1 cellular context compared by ENCODE assay signal in the genomic region with DNA sequence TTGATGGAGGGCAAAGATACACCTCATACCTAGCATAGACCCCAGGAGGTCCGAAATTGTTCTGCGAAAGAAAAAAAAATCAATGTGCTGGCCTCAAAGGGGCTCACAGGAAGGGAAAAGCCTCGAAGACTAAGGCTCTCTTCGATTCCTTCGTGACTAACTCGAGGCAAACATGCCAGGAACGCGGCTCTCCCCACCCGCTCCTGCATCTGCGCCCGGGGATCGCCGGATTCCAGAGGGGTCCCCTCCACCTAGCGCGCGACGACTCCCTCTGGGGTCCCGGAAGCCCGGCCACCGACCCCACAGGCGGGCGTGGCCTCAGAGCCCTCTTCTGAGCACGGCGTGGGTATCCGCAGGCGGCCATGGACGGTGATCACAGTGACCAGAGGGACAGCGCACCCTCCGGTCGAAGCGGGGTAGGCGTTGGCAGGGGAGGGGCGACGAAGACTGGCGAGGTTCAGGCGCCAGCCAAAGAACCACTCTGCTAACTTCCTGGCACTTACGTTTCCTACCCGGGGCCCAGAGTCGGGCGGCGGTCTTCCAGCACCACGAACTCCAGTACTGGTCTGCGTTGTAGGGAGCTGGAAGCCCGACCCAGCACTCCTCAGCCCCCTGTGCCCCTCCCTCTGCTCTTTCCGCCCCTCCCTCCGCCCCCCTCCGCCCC.
TF ChIP-seq lines count a peak whose summit lies in the region.

No MANE protein-coding gene starts in this region.

TF ChIP-seq in K562, 482 proteins besides CTCF, POLR2A, EP300 and RAD21 (continued from another document and continues in another):
- TF ChIP-seq POLR2AphosphoS5 (IDR thresholded peaks at IDR 0.05; ENCODE audit: control insufficient read depth, insufficient read depth, low read depth, low read length) (peak; percentile 43; the same call in 1 of the 2 replicates), BRD9 (IDR thresholded peaks at IDR 0.05; ENCODE audit: low read depth, partially characterized antibody) (peak; percentile 64), MCM3 (IDR thresholded peaks at IDR 0.05) (no peak), ZNF696 (CRISPR knock-in tag; conservative IDR thresholded peaks at IDR 0.05) (no peak), GABPB2 (CRISPR knock-in tag; conservative IDR thresholded peaks at IDR 0.05) (no peak), PRPF4 (IDR thresholded peaks at IDR 0.05; ENCODE audit: insufficient read depth, low read depth, low read length, poor library complexity, severe bottlenecking) (no peak), ZKSCAN3 (CRISPR knock-in tag; IDR thresholded peaks at IDR 0.05) (no peak), ERF (CRISPR knock-in tag; IDR thresholded peaks at IDR 0.05) (no peak), E4F1 (CRISPR knock-in tag; IDR thresholded peaks at IDR 0.05; ENCODE audit: borderline replicate concordance) (no peak), DACH1 (IDR thresholded peaks at IDR 0.05; ENCODE audit: partially characterized antibody) (no peak), CEBPG (CRISPR knock-in tag; IDR thresholded peaks at IDR 0.05) (no peak), CEBPG (tag; conservative IDR thresholded peaks at IDR 0.05 in 1 of 2, IDR thresholded peaks at IDR 0.05 in 1 of 2) (no peak), TRIM24 (IDR thresholded peaks at IDR 0.05) (no peak), ZNF175 (CRISPR knock-in tag; IDR thresholded peaks at IDR 0.05; ENCODE audit: low read depth) (no peak), ZNF239 (CRISPR knock-in tag; IDR thresholded peaks at IDR 0.05) (no peak), OTX1 (CRISPR knock-in tag; IDR thresholded peaks at IDR 0.05) (0 out of 2 replicates have a peak, but pooled peaks have one; percentile 25), TCF7L2 (IDR thresholded peaks at IDR 0.05; ENCODE audit: low read depth, low read length) (no peak), TFE3 (CRISPR knock-in tag; IDR thresholded peaks at IDR 0.05) (no peak), RBM39 (optimal IDR thresholded peaks at IDR 0.05; ENCODE audit: low read depth, low read length) (no peak), TAL1 (IDR thresholded peaks at IDR 0.05) (no peak), NR4A1 (CRISPR knock-in tag; IDR thresholded peaks at IDR 0.05) (0 out of 2 replicates have a peak, but pooled peaks have one; percentile 44), NR4A1 (tag; IDR thresholded peaks at IDR 0.05) (0 out of 2 replicates have a peak, but pooled peaks have one; percentile 43), SLC30A9 (CRISPR knock-in tag; IDR thresholded peaks at IDR 0.05) (no peak), NRF1 (conservative IDR thresholded peaks at IDR 0.05 in 1 of 2, IDR thresholded peaks at IDR 0.05 in 1 of 2) (0 out of 4 replicates have a peak, but pooled peaks of 1 of the 2 experiments have one; percentile 53), ZNF75A (CRISPR knock-in tag; IDR thresholded peaks at IDR 0.05) (no peak), WHSC1 (IDR thresholded peaks at IDR 0.05; ENCODE audit: low read length) (no peak), ZNF57 (CRISPR knock-in tag; IDR thresholded peaks at IDR 0.05) (0 out of 2 replicates have a peak, but pooled peaks have one; percentile 8), NUFIP1 (IDR thresholded peaks at IDR 0.05; ENCODE audit: partially characterized antibody) (no peak), PTBP1 (IDR thresholded peaks at IDR 0.05; ENCODE audit: low read depth, low read length) (no peak), TOE1 (IDR thresholded peaks at IDR 0.05; ENCODE audit: borderline replicate concordance) (peak; percentile 25; the same call in 1 of the 2 replicates), TOE1 (CRISPR knock-in tag; IDR thresholded peaks at IDR 0.05; ENCODE audit: borderline replicate concordance, low read depth) (no peak), PRMT5 (CRISPR knock-in tag; IDR thresholded peaks at IDR 0.05) (no peak), POLR2H (tag; IDR thresholded peaks at IDR 0.05; ENCODE audit: low read depth) (peak; percentile 81), RBFOX2 (IDR thresholded peaks at IDR 0.05; ENCODE audit: low read depth, low read length) (peak; percentile 84), ZNF830 (CRISPR knock-in tag; IDR thresholded peaks at IDR 0.05) (no peak), ZNF143 (CRISPR knock-in tag; IDR thresholded peaks at IDR 0.05) (no peak), ZBTB2 (IDR thresholded peaks at IDR 0.05) (peak; percentile 78; the same call in 1 of the 2 replicates), FOXA1 (IDR thresholded peaks at IDR 0.05; ENCODE audit: borderline replicate concordance) (no peak), MYC (IDR thresholded peaks at IDR 0.05; ENCODE audit: low read depth, low read length) (peak; percentile 76), MYC (CRISPR knock-in tag; IDR thresholded peaks at IDR 0.05; ENCODE audit: borderline replicate concordance, low read depth) (peak; percentile 34; the same call in 1 of the 2 replicates), TEAD4 (IDR thresholded peaks at IDR 0.05; ENCODE audit: low read length) (no peak), TEAD4 (CRISPR knock-in tag; IDR thresholded peaks at IDR 0.05; ENCODE audit: borderline replicate concordance) (no peak), STAG1 (CRISPR knock-in tag; IDR thresholded peaks at IDR 0.05; ENCODE audit: borderline replicate concordance) (no peak)
- TF ChIP-seq, protein P1, sequence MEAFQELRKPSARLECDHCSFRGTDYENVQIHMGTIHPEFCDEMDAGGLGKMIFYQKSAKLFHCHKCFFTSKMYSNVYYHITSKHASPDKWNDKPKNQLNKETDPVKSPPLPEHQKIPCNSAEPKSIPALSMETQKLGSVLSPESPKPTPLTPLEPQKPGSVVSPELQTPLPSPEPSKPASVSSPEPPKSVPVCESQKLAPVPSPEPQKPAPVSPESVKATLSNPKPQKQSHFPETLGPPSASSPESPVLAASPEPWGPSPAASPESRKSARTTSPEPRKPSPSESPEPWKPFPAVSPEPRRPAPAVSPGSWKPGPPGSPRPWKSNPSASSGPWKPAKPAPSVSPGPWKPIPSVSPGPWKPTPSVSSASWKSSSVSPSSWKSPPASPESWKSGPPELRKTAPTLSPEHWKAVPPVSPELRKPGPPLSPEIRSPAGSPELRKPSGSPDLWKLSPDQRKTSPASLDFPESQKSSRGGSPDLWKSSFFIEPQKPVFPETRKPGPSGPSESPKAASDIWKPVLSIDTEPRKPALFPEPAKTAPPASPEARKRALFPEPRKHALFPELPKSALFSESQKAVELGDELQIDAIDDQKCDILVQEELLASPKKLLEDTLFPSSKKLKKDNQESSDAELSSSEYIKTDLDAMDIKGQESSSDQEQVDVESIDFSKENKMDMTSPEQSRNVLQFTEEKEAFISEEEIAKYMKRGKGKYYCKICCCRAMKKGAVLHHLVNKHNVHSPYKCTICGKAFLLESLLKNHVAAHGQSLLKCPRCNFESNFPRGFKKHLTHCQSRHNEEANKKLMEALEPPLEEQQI (IDR thresholded peaks at IDR 0.05): no peak
- TF ChIP-seq, protein P2, sequence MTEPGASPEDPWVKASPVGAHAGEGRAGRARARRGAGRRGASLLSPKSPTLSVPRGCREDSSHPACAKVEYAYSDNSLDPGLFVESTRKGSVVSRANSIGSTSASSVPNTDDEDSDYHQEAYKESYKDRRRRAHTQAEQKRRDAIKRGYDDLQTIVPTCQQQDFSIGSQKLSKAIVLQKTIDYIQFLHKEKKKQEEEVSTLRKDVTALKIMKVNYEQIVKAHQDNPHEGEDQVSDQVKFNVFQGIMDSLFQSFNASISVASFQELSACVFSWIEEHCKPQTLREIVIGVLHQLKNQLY (CRISPR knock-in tag; conservative IDR thresholded peaks at IDR 0.05): no peak
- TF ChIP-seq, protein P3, sequence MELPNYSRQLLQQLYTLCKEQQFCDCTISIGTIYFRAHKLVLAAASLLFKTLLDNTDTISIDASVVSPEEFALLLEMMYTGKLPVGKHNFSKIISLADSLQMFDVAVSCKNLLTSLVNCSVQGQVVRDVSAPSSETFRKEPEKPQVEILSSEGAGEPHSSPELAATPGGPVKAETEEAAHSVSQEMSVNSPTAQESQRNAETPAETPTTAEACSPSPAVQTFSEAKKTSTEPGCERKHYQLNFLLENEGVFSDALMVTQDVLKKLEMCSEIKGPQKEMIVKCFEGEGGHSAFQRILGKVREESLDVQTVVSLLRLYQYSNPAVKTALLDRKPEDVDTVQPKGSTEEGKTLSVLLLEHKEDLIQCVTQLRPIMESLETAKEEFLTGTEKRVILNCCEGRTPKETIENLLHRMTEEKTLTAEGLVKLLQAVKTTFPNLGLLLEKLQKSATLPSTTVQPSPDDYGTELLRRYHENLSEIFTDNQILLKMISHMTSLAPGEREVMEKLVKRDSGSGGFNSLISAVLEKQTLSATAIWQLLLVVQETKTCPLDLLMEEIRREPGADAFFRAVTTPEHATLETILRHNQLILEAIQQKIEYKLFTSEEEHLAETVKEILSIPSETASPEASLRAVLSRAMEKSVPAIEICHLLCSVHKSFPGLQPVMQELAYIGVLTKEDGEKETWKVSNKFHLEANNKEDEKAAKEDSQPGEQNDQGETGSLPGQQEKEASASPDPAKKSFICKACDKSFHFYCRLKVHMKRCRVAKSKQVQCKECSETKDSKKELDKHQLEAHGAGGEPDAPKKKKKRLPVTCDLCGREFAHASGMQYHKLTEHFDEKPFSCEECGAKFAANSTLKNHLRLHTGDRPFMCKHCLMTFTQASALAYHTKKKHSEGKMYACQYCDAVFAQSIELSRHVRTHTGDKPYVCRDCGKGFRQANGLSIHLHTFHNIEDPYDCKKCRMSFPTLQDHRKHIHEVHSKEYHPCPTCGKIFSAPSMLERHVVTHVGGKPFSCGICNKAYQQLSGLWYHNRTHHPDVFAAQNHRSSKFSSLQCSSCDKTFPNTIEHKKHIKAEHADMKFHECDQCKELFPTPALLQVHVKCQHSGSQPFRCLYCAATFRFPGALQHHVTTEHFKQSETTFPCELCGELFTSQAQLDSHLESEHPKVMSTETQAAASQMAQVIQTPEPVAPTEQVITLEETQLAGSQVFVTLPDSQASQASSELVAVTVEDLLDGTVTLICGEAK (IDR thresholded peaks at IDR 0.05): 0 out of 2 replicates have a peak, but pooled peaks have one; percentile 29
- TF ChIP-seq, protein P3 (CRISPR knock-in tag; IDR thresholded peaks at IDR 0.05): no peak
